In the genomic region with DNA sequence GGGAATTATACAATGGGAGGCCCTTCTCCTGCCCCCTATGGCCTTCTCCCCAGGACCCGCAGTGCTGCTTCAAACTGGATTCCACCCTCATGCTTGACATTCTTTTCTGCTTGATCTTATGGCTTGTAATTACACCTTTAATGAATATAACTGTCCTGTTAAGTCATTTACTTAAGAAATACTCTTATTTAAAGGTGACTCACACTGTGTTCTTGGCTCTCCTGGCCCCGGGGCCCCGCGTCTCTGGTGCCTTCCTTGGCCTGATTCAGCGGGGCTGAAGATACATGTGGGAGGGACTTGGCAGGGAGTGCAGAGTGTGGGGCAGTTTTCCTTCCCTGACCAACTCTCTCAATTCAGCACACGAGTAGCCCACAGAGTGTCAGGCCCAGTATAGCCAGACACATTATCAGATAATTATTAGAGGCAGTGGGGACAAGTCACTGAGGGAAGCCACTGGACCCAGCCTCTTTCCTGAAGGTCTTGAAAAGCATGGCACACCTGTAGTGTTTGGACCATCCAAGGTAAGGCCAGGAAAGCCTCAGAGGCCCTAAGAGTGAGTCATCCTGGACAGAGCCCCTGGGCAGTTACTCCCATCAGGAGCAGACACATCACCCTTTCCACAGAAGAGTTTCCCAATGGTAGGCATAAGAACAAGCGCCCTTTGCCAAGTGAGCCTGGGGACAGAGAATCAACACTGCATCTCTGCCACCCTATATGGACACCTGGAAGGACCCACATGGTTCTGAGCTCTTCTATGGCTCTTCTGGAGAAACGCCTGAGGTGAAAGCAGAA, we compare ENCODE assay signal across 12 cellular contexts.
DNase-seq lines count a peak whose midpoint lies in the region; FAIRE-seq and TF ChIP-seq lines count a peak whose summit lies in the region.
"Had no signal": no experiment of that assay in that cellular context is flagged by ENCODE, and none has a peak within 500 bp of the region (broad histone marks: within the 10 kb centered on the region; RNA-seq: fewer than 3 reads in every experiment).

No MANE protein-coding gene starts in this region.

- TF ChIP-seq CTCF in keratinocyte (optimal IDR thresholded peaks at IDR 0.05 in 1 of 3, IDR thresholded peaks at IDR 0.05 in 1 of 3, conservative IDR thresholded peaks at IDR 0.05 in 1 of 3; ENCODE audit: extremely low read depth in 1 of 3, insufficient read depth in 2 of 3, low read length in 3 of 3) (no peak), thyroid gland (IDR thresholded peaks at IDR 0.05) (no peak), CD14-positive monocyte (IDR thresholded peaks at IDR 0.05) (no peak)

- no peaks in the 10 kb centered on the region for H3K79me2 ChIP-seq in keratinocyte (ENCODE audit: control insufficient read depth, insufficient read depth, low read length)

- intact Hi-C loops in thyroid gland (cut with DNase I) (no loop called here), CD14-positive monocyte (cut with micrococcal nuclease) (no loop called here)

- H4K20me1 ChIP-seq in keratinocyte (ENCODE audit: control insufficient read depth, extremely low read depth, insufficient read depth, low read length) = no peaks in the 10 kb centered on the region

- H3K36me3 ChIP-seq in keratinocyte (ENCODE audit: control insufficient read depth in 2 of 2, extremely low read depth in 1 of 2, insufficient read depth in 2 of 2, low read length in 2 of 2) = peaks cover 2 to 10% of the 10 kb centered on the region in 2 experiments
- no peaks in the 10 kb centered on the region for H3K36me3 ChIP-seq in thyroid gland
- H3K36me3 ChIP-seq: colonic mucosa had no signal

- no peak overlapping the region for H3K27ac Mint-ChIP-seq in CD14-positive monocyte
- H3K27ac Mint-ChIP-seq: activated T-cell treated with anti-CD3 and anti-CD28 coated beads, Interleukin-2, amount 50 U/mL, for 72 hours had no signal

- peaks cover 2% of the 10 kb centered on the region for H3K9me1 ChIP-seq in keratinocyte (ENCODE audit: control insufficient read depth, extremely low read depth, insufficient read depth, low read length)

- no peaks in the 10 kb centered on the region for H3K4me1 Mint-ChIP-seq in CD14-positive monocyte

- no peaks in the 10 kb centered on the region for H3K36me3 Mint-ChIP-seq in CD14-positive monocyte

- H3K27me3 ChIP-seq in keratinocyte (ENCODE audit: control insufficient read depth, extremely low read depth, insufficient read depth, low read length) = no peaks in the 10 kb centered on the region
- no peaks in the 10 kb centered on the region for H3K27me3 ChIP-seq in thyroid gland
- H3K27me3 ChIP-seq: colonic mucosa, stomach had no signal

- H3K9me3 Mint-ChIP-seq in CD14-positive monocyte = no peaks in the 10 kb centered on the region
- H3K9me3 Mint-ChIP-seq: activated T-cell treated with anti-CD3 and anti-CD28 coated beads, Interleukin-2, amount 50 U/mL, for 72 hours had no signal

- peak; percentile 68 for FAIRE-seq in keratinocyte (lab: Jason Lieb, UNC)
- FAIRE-seq: GM19239, islet of Langerhans had no signal

- no peak overlapping the region for H2AFZ ChIP-seq in keratinocyte (ENCODE audit: control insufficient read depth, low read length)

- H3K27me3 Mint-ChIP-seq in CD14-positive monocyte (ENCODE audit: low read depth in 3 of 3) = peaks cover 3 to 5% (median 4%) of the 10 kb centered on the region in 3 donors

- H3K9me3 ChIP-seq in keratinocyte (ENCODE audit: control insufficient read depth, low read depth, low read length) (no peaks in the 10 kb centered on the region), thyroid gland (no peaks in the 10 kb centered on the region)
- H3K9me3 ChIP-seq: colonic mucosa, stomach had no signal

- H3K4me2 ChIP-seq in keratinocyte (ENCODE audit: control insufficient read depth, extremely low read depth, insufficient read depth, low read depth, low read length) = peak overlapping the region; percentile 30

- H3K4me3 ChIP-seq in keratinocyte (ENCODE audit: control insufficient read depth in 2 of 3, extremely low read depth in 1 of 3, insufficient read depth in 2 of 3, low read depth in 1 of 3, low read length in 3 of 3) (no peak overlapping the region), thyroid gland (replicated peaks in 1 of 3) (no peak overlapping the region)
- H3K4me3 ChIP-seq: colonic mucosa, stomach had no signal

- dilution Hi-C loops in keratinocyte (cut with MboI; ENCODE audit: extremely low pct_ligation_motif_present, low sequenced_read_pairs) = no loop called here

- peak; percentile 70 for DNase-seq in HK-2 (ENCODE audit: unreplicated experiment)
- peak; percentile 85 for DNase-seq in amniotic epithelial cell (ENCODE audit: low read depth)
- DNase-seq in keratinocyte (ENCODE audit: low read depth, low spot score) = peak; percentile 54
- peak; percentile 65 to 77 for DNase-seq in thyroid gland
- DNase-seq in activated CD4-positive, alpha-beta T cell treated with anti-CD3 and anti-CD28 coated beads for 48 hours = no peak
- no peak for DNase-seq in activated T-cell treated with anti-CD3 and anti-CD28 coated beads, Interleukin-2, amount 50 U/mL, for 48 hours
- DNase-seq in CD14-positive monocyte (ENCODE audit: low spot score) = no peak
- DNase-seq: activated T-cell treated with anti-CD3 and anti-CD28 coated beads, Interleukin-2, amount 50 U/mL, for 72 hours; colonic mucosa; stomach had no signal

- H3K4me3 Mint-ChIP-seq in CD14-positive monocyte = no peak overlapping the region
- H3K4me3 Mint-ChIP-seq: activated T-cell treated with anti-CD3 and anti-CD28 coated beads, Interleukin-2, amount 50 U/mL, for 72 hours had no signal

- peaks cover 18% of the 10 kb centered on the region for H3K4me1 ChIP-seq in keratinocyte (ENCODE audit: control insufficient read depth, extremely low read depth, insufficient read depth, low read length)
- peaks cover 8 to 24% of the 10 kb centered on the region in 2 donors for H3K4me1 ChIP-seq in thyroid gland
- H3K4me1 ChIP-seq: colonic mucosa had no signal

- 63 to 66% methylated on average over 7 to 8 of the region's 8 CpGs for WGBS in thyroid gland, 2 donors

- no peak for TF ChIP-seq POLR2A in thyroid gland (IDR thresholded peaks at IDR 0.05)

- H3K27ac ChIP-seq in keratinocyte (ENCODE audit: control insufficient read depth, insufficient read depth, low read length) (peak overlapping the region; percentile 22), thyroid gland (peak overlapping the region in 1 of 3 donors; percentile 13)
- H3K27ac ChIP-seq: colonic mucosa, stomach had no signal

- H3K9ac ChIP-seq in keratinocyte (ENCODE audit: control insufficient read depth, extremely low read depth, insufficient read depth, low read length) = no peak overlapping the region

Comparison
In these comparisons a context has a peak if more than half of its experiments do, and no peak if none do; other contexts are left out.
1. DNase-seq: peak in HK-2 (single experiment), amniotic epithelial cell (single experiment), keratinocyte (single experiment) and thyroid gland (2 of 2); none in activated CD4-positive, alpha-beta T cell treated with anti-CD3 and anti-CD28 coated beads for 48 hours (single experiment), activated T-cell treated with anti-CD3 and anti-CD28 coated beads, Interleukin-2, amount 50 U/mL, for 48 hours (0 of 2) and CD14-positive monocyte (single experiment).